Comparison of ENCODE assay signal across 16 cellular contexts in genomic region chr22:29165336-29166060, GRCh38. TPM values are rescaled to one million over a fixed set of nuclear protein-coding genes. Genes with fewer than 3 reads are reported as not detected.
"Had no signal": no experiment of that assay in that cellular context is flagged by ENCODE, and none has a peak within 500 bp of the region (broad histone marks: within the 10 kb centered on the region; RNA-seq: fewer than 3 reads in every experiment).

No MANE protein-coding gene starts in this region.

- ATAC-seq: activated naive CD4-positive, alpha-beta T cell treated with anti-CD3 and anti-CD28 coated beads, Interleukin-2, amount 50 U/mL, for 72 hours; effector memory CD8-positive, alpha-beta T cell; foreskin keratinocyte had no signal

- DNase-seq: activated CD4-positive, alpha-beta T cell treated with anti-CD3 and anti-CD28 coated beads for 1 hour; activated gamma-delta T cell treated with Interleukin-2 at 50 U/mL for 16 hours; adrenal gland; effector memory CD8-positive, alpha-beta T cell; foreskin keratinocyte; glutamatergic neuron; hypothalamus; islet precursor cell; occipital lobe; T-helper 2 cell; WERI-Rb-1 had no signal

- H3K27ac ChIP-seq: adrenal gland, breast epithelium, epithelial cell of prostate, foreskin keratinocyte, tibial nerve, WERI-Rb-1 had no signal

- H3K9me3 ChIP-seq: adrenal gland, breast epithelium, tibial nerve had no signal

- H3K4me3 ChIP-seq: adrenal gland, breast epithelium, lung, tibial nerve had no signal

- H3K36me3 ChIP-seq: adrenal gland, breast epithelium, tibial nerve, WERI-Rb-1 had no signal

- H3K4me1 ChIP-seq: adrenal gland, breast epithelium, foreskin keratinocyte, tibial nerve had no signal

- H3K27me3 ChIP-seq: adrenal gland, breast epithelium, foreskin keratinocyte, tibial nerve had no signal

RNA-seq across cellular contexts. Expression of gene EMID1, which starts 40.2 kb away (rescaled TPM):
- total RNA-seq: foreskin keratinocyte had no signal
